1 cellular context compared by ENCODE assay signal in the genomic region with DNA sequence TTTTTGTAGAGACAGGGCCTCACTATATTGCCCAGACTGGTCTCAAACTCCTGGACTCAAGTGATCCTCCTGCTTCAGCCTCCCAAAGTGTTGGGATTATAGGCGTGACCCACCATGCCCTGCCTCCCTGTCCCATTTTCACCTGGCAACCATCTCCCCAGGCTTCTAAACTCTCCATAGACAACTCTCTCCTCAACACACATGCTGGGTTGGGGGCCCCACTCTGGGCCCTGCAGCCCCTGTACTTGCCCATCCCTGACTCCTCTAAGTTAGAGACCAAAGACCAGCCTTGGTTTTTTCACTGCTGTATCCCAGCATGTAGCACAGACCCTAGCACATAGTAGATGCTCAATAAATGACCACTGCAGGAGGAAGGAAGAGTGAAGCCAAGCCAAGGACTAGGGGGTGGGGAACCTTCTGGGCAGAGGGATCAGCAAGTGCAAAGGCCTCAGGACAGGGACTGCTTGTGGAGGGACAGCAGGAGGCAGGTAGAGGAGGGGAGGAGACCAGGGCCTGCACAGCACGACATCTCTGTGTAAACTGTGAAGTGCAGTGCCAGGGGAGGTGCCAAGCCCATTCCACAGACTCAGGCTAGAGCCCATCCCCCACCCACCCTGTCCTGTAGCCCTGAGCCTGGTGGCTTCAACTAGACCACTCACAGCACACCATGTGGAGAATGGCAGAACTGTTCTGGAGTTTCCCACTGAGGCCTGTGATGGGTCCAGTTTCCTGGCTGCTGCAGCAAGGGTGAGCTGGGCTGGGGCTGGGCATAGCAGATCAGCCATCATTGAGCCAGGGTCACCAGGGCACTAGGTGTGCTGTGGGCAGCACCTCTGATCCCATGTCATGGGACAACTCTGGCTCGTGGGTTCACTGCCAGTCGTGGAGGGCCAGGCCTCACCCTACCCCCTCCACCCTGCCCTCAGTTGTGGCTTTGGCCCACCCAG.
TF ChIP-seq lines count a peak whose summit lies in the region.

No MANE protein-coding gene starts in this region.

TF ChIP-seq in HCT116, 20 proteins besides CTCF, POLR2A, EP300 and RAD21:
- TF ChIP-seq JUND (IDR thresholded peaks at IDR 0.05): no peak
- no peak for TF ChIP-seq SP1 (IDR thresholded peaks at IDR 0.05; ENCODE audit: low read depth)
- TF ChIP-seq, protein P1, sequence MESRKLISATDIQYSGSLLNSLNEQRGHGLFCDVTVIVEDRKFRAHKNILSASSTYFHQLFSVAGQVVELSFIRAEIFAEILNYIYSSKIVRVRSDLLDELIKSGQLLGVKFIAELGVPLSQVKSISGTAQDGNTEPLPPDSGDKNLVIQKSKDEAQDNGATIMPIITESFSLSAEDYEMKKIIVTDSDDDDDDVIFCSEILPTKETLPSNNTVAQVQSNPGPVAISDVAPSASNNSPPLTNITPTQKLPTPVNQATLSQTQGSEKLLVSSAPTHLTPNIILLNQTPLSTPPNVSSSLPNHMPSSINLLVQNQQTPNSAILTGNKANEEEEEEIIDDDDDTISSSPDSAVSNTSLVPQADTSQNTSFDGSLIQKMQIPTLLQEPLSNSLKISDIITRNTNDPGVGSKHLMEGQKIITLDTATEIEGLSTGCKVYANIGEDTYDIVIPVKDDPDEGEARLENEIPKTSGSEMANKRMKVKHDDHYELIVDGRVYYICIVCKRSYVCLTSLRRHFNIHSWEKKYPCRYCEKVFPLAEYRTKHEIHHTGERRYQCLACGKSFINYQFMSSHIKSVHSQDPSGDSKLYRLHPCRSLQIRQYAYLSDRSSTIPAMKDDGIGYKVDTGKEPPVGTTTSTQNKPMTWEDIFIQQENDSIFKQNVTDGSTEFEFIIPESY (IDR thresholded peaks at IDR 0.05; ENCODE audit: extremely low read depth, insufficient replicate concordance, low read length): no peak
- TF ChIP-seq FOSL1 (IDR thresholded peaks at IDR 0.05; ENCODE audit: low read depth): no peak
- TF ChIP-seq, protein P2, sequence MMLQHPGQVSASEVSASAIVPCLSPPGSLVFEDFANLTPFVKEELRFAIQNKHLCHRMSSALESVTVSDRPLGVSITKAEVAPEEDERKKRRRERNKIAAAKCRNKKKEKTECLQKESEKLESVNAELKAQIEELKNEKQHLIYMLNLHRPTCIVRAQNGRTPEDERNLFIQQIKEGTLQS (IDR thresholded peaks at IDR 0.05): no peak
- no peak for TF ChIP-seq EGR1 (IDR thresholded peaks at IDR 0.05; ENCODE audit: low read depth)
- TF ChIP-seq YY1 (IDR thresholded peaks at IDR 0.05; ENCODE audit: extremely low read depth, insufficient replicate concordance, low read depth, low read length): no peak
- no peak for TF ChIP-seq POLR2AphosphoS5 (IDR thresholded peaks at IDR 0.05; ENCODE audit: low read depth, low read length)
- TF ChIP-seq TCF7L2 (IDR thresholded peaks at IDR 0.05; ENCODE audit: borderline replicate concordance, extremely low read depth, insufficient read depth, insufficient read length): no peak
- no peak for TF ChIP-seq ELF1 (IDR thresholded peaks at IDR 0.05; ENCODE audit: borderline replicate concordance, low read depth)
- TF ChIP-seq, protein P3, sequence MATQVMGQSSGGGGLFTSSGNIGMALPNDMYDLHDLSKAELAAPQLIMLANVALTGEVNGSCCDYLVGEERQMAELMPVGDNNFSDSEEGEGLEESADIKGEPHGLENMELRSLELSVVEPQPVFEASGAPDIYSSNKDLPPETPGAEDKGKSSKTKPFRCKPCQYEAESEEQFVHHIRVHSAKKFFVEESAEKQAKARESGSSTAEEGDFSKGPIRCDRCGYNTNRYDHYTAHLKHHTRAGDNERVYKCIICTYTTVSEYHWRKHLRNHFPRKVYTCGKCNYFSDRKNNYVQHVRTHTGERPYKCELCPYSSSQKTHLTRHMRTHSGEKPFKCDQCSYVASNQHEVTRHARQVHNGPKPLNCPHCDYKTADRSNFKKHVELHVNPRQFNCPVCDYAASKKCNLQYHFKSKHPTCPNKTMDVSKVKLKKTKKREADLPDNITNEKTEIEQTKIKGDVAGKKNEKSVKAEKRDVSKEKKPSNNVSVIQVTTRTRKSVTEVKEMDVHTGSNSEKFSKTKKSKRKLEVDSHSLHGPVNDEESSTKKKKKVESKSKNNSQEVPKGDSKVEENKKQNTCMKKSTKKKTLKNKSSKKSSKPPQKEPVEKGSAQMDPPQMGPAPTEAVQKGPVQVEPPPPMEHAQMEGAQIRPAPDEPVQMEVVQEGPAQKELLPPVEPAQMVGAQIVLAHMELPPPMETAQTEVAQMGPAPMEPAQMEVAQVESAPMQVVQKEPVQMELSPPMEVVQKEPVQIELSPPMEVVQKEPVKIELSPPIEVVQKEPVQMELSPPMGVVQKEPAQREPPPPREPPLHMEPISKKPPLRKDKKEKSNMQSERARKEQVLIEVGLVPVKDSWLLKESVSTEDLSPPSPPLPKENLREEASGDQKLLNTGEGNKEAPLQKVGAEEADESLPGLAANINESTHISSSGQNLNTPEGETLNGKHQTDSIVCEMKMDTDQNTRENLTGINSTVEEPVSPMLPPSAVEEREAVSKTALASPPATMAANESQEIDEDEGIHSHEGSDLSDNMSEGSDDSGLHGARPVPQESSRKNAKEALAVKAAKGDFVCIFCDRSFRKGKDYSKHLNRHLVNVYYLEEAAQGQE (IDR thresholded peaks at IDR 0.05; ENCODE audit: low read depth): no peak
- no peak for TF ChIP-seq ZNF274 (IDR thresholded peaks at IDR 0.05; ENCODE audit: low read depth, low read length)
- no peak for TF ChIP-seq SIN3A (IDR thresholded peaks at IDR 0.05; ENCODE audit: low read depth)
- no peak for TF ChIP-seq SRF (IDR thresholded peaks at IDR 0.05; ENCODE audit: low read depth)
- TF ChIP-seq, protein P4, sequence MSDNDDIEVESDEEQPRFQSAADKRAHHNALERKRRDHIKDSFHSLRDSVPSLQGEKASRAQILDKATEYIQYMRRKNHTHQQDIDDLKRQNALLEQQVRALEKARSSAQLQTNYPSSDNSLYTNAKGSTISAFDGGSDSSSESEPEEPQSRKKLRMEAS (IDR thresholded peaks at IDR 0.05): no peak
